Comparison of ENCODE assay signal across 23 cellular contexts in the genomic region with DNA sequence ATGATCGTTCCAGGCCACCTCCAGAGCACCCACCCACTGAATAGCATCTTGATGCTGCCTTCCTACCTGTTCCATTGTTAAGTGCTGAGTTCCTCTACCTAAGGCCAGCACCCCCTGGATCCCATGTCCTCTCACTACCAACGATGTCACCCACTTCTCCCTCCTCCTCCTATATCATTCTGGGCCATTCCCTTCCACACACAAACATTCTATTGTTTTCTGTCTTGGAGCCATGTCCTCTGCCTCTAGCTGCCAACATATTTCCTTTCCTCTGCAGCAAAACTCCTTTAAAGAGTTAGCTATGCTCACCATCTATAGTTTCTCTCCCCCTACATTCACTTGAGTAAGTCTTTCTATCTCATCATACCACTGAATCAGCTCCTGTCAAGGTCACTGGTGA.
DNase-seq lines count a peak whose midpoint lies in the region; ATAC-seq and TF ChIP-seq lines count a peak whose summit lies in the region.
"Had no signal": no experiment of that assay in that cellular context is flagged by ENCODE, and none has a peak within 500 bp of the region (broad histone marks: within the 10 kb centered on the region; RNA-seq: fewer than 3 reads in every experiment).

No MANE protein-coding gene starts in this region.

- intact Hi-C loops in esophagus muscularis mucosa (cut with DNase I) (no loop called here), heart right ventricle (cut with DNase I) (loop anchor here in 5 of 10 donors (5.0 to 10.0 kb wide), 4 partner anchors 141 to 532 kb away; no protein-coding TSS in a partner anchor)

- TF ChIP-seq CTCF in esophagus muscularis mucosa (IDR thresholded peaks at IDR 0.05): no peak
- TF ChIP-seq CTCF in heart right ventricle (IDR thresholded peaks at IDR 0.05): no peak

- H3K9me3 ChIP-seq in esophagus muscularis mucosa (no peaks in the 10 kb centered on the region), heart right ventricle (no peaks in the 10 kb centered on the region)
- H3K9me3 ChIP-seq: BE2C, HAP-1 had no signal

- TF ChIP-seq EP300 in esophagus muscularis mucosa (IDR thresholded peaks at IDR 0.05): no peak

- H3K36me3 ChIP-seq in esophagus muscularis mucosa (no peaks in the 10 kb centered on the region), heart right ventricle (no peaks in the 10 kb centered on the region)
- H3K36me3 ChIP-seq: BE2C; BLaER1 treated with 17β-estradiol and CSF1 and Interleukin-3, amounts not matched to agents 10 nM and 100 nM; HAP-1 had no signal

- ATAC-seq in heart right ventricle (no peak), GM18520 (IDR thresholded peaks at IDR 0.05; ENCODE audit: unreplicated experiment) (no peak)
- ATAC-seq: A549, GM12878 had no signal

- no peak overlapping the region for H3K4me3 ChIP-seq in esophagus muscularis mucosa
- H3K4me3 ChIP-seq in heart right ventricle: no peak overlapping the region
- H3K4me3 ChIP-seq: A549; BLaER1 treated with 17β-estradiol and CSF1 and Interleukin-3, amounts not matched to agents 10 nM and 100 nM; GM12878; HAP-1 had no signal

- WGBS in esophagus muscularis mucosa: 84% methylated on average over 2 of the region's 2 CpGs
- 71 to 73% methylated on average over 2 of the region's 2 CpGs for WGBS in heart right ventricle, 2 donors

- peaks cover 0 to 19% (median 7%) of the 10 kb centered on the region in 4 donors for H3K27me3 ChIP-seq in esophagus muscularis mucosa
- H3K27me3 ChIP-seq in heart right ventricle: peaks cover 0 to 24% (median 18%) of the 10 kb centered on the region in 7 donors
- H3K27me3 ChIP-seq: BLaER1 treated with 17β-estradiol and CSF1 and Interleukin-3, amounts not matched to agents 10 nM and 100 nM had no signal

- DNase-seq in amniotic epithelial cell (ENCODE audit: low read depth) (peak; percentile 20), esophagus muscularis mucosa (ENCODE audit: extremely low spot score) (peak; percentile 75), medulla oblongata (ENCODE audit: extremely low spot score) (peak; percentile 46), pons (ENCODE audit: low spot score) (peak; percentile 63), heart right ventricle (no peak), amygdala (lab: John Stamatoyannopoulos, UW) (no peak)
- DNase-seq: 8988T; ACHN; AML-193; BE2C; CD4-positive, alpha-beta T cell; CD8-positive, alpha-beta memory T cell; DMS 273 treated with DMSO at 0.1 percent for 48 hours; DMS79; EL; GDM1; GOT3; HFFc6 had no signal

- H3K4me1 ChIP-seq in esophagus muscularis mucosa (peaks cover 0 to 10% (median 8%) of the 10 kb centered on the region in 4 donors), heart right ventricle (peaks cover 0 to 7% (median 0%) of the 10 kb centered on the region in 9 donors)
- H3K4me1 ChIP-seq: A549, BE2C, HAP-1 had no signal

- TF ChIP-seq POLR2A in esophagus muscularis mucosa (IDR thresholded peaks at IDR 0.05; ENCODE audit: low read depth): no peak

- H3K27ac ChIP-seq in esophagus muscularis mucosa (replicated peaks in 1 of 4): no peak overlapping the region
- no peak overlapping the region for H3K27ac ChIP-seq in heart right ventricle
- H3K27ac ChIP-seq: A549; BLaER1 treated with 17β-estradiol and CSF1 and Interleukin-3, amounts not matched to agents 10 nM and 100 nM had no signal

Comparison
In these comparisons a context has a peak if more than half of its experiments do, and no peak if none do; other contexts are left out.
1. DNase-seq: peak in amniotic epithelial cell (single experiment), esophagus muscularis mucosa (single experiment), medulla oblongata (single experiment) and pons (single experiment); none in heart right ventricle (0 of 2) and amygdala (0 of 56).